ENCODE assay signal across 1 cellular context in genomic region chr9:124222918-124223720, GRCh38.
TF ChIP-seq lines count a peak whose summit lies in the region.

No MANE protein-coding gene starts in this region.

TF ChIP-seq in HepG2, 621 proteins besides CTCF, POLR2A, EP300 and RAD21 (continued from another document and continues in another):
- peak; percentile 33; the same call in 1 of the 2 replicates for TF ChIP-seq GFI1 (CRISPR knock-in tag; IDR thresholded peaks at IDR 0.05; ENCODE audit: borderline replicate concordance)
- no peak for TF ChIP-seq ZNF180 (CRISPR knock-in tag; IDR thresholded peaks at IDR 0.05; ENCODE audit: borderline replicate concordance, low read depth)
- no peak for TF ChIP-seq CC2D1A (CRISPR knock-in tag; IDR thresholded peaks at IDR 0.05)
- peak; percentile 82; the same call in 1 of the 2 replicates for TF ChIP-seq ZNF430 (CRISPR knock-in tag; IDR thresholded peaks at IDR 0.05)
- TF ChIP-seq ZXDC (CRISPR knock-in tag; IDR thresholded peaks at IDR 0.05) = no peak
- 0 out of 2 replicates have a peak, but pooled peaks have one; percentile 18 for TF ChIP-seq ZNF235 (CRISPR knock-in tag; IDR thresholded peaks at IDR 0.05; ENCODE audit: borderline replicate concordance)
- TF ChIP-seq ZBTB7B (CRISPR knock-in tag; IDR thresholded peaks at IDR 0.05) = peak; percentile 98
- TF ChIP-seq ZBTB46 (CRISPR knock-in tag; IDR thresholded peaks at IDR 0.05; ENCODE audit: borderline replicate concordance) = no peak
- peak; percentile 65; the same call in 1 of the 2 replicates for TF ChIP-seq KLF6 (CRISPR knock-in tag; IDR thresholded peaks at IDR 0.05)
- peak; percentile 31; the same call in 1 of the 2 replicates for TF ChIP-seq MXD1 (CRISPR knock-in tag; IDR thresholded peaks at IDR 0.05)
- TF ChIP-seq ZNF260 (CRISPR knock-in tag; IDR thresholded peaks at IDR 0.05; ENCODE audit: borderline replicate concordance, low read depth) = no peak
- TF ChIP-seq ZKSCAN5 (CRISPR knock-in tag; IDR thresholded peaks at IDR 0.05) = no peak
- TF ChIP-seq BATF2 (CRISPR knock-in tag; IDR thresholded peaks at IDR 0.05) = no peak
- TF ChIP-seq ZNF512B (CRISPR knock-in tag; IDR thresholded peaks at IDR 0.05; ENCODE audit: borderline replicate concordance) = peak; percentile 97
- TF ChIP-seq RFX5 (IDR thresholded peaks at IDR 0.05; ENCODE audit: low read depth, low read length) = 0 out of 2 replicates have a peak, but pooled peaks have one; percentile 18
- TF ChIP-seq RFX1 (IDR thresholded peaks at IDR 0.05) = no peak
- TF ChIP-seq BHLHE40 (IDR thresholded peaks at IDR 0.05; ENCODE audit: low read length) = no peak
- no peak for TF ChIP-seq ZNF577 (CRISPR knock-in tag; IDR thresholded peaks at IDR 0.05; ENCODE audit: borderline replicate concordance, low read depth)
- peak; percentile 69; the same call in 1 of the 2 replicates for TF ChIP-seq JUN (CRISPR knock-in tag; IDR thresholded peaks at IDR 0.05)
- peak; percentile 39 for TF ChIP-seq TBL1XR1 (IDR thresholded peaks at IDR 0.05; ENCODE audit: borderline replicate concordance, low read length, partially characterized antibody)
- peak; percentile 87 for TF ChIP-seq ZFP1 (CRISPR knock-in tag; IDR thresholded peaks at IDR 0.05)
- no peak for TF ChIP-seq ZBTB37 (CRISPR knock-in tag; IDR thresholded peaks at IDR 0.05)
- peak; percentile 70 for TF ChIP-seq ZNF770 (CRISPR knock-in tag; IDR thresholded peaks at IDR 0.05)
- TF ChIP-seq AGO2 (optimal IDR thresholded peaks at IDR 0.05; ENCODE audit: low read depth, low read length) = no peak
- no peak for TF ChIP-seq ATM (IDR thresholded peaks at IDR 0.05; ENCODE audit: borderline replicate concordance)
- TF ChIP-seq ZNF747 (CRISPR knock-in tag; IDR thresholded peaks at IDR 0.05; ENCODE audit: borderline replicate concordance) = peak; percentile 81; the same call in 1 of the 2 replicates
- TF ChIP-seq ZNF280D (CRISPR knock-in tag; IDR thresholded peaks at IDR 0.05) = peak; percentile 90
- TF ChIP-seq GTF2F1 (IDR thresholded peaks at IDR 0.05; ENCODE audit: low read length) = no peak
- TF ChIP-seq ZNF576 (CRISPR knock-in tag; IDR thresholded peaks at IDR 0.05) = no peak
- TF ChIP-seq SP140L (CRISPR knock-in tag; IDR thresholded peaks at IDR 0.05; ENCODE audit: borderline replicate concordance) = no peak
- TF ChIP-seq ZNF841 (CRISPR knock-in tag; IDR thresholded peaks at IDR 0.05; ENCODE audit: borderline replicate concordance) = no peak
- no peak for TF ChIP-seq HDAC6 (IDR thresholded peaks at IDR 0.05; ENCODE audit: low read depth, low read length)
- peak; percentile 65; the same call in 1 of the 2 replicates for TF ChIP-seq CBFB (CRISPR knock-in tag; IDR thresholded peaks at IDR 0.05)
- TF ChIP-seq ZNF33B (CRISPR knock-in tag; IDR thresholded peaks at IDR 0.05) = peak; percentile 83
- TF ChIP-seq ZNF7 (CRISPR knock-in tag; IDR thresholded peaks at IDR 0.05) = no peak
- peak; percentile 91 for TF ChIP-seq SOX13 (IDR thresholded peaks at IDR 0.05)
- TF ChIP-seq SOX13 (CRISPR knock-in tag; conservative IDR thresholded peaks at IDR 0.05 in 1 of 2, IDR thresholded peaks at IDR 0.05 in 1 of 2) = peak in 1 of 2 experiments; percentile 97; a peak in 2 of 4 replicates
- no peak for TF ChIP-seq ZNF367 (CRISPR knock-in tag; IDR thresholded peaks at IDR 0.05; ENCODE audit: borderline replicate concordance)
- no peak for TF ChIP-seq HNRNPLL (IDR thresholded peaks at IDR 0.05; ENCODE audit: low read depth, low read length, poor library complexity, severe bottlenecking)
- TF ChIP-seq CBX5 (CRISPR knock-in tag; IDR thresholded peaks at IDR 0.05; ENCODE audit: borderline replicate concordance) = peak; percentile 98
- TF ChIP-seq GATA4 (IDR thresholded peaks at IDR 0.05; ENCODE audit: borderline replicate concordance, low read depth) = no peak; the same call in 1 of the 2 replicates
- TF ChIP-seq ZNF768 (CRISPR knock-in tag; IDR thresholded peaks at IDR 0.05) = peak; percentile 86
- no peak for TF ChIP-seq ZNF326 (CRISPR knock-in tag; IDR thresholded peaks at IDR 0.05; ENCODE audit: borderline replicate concordance)
- TF ChIP-seq MTF2 (CRISPR knock-in tag; IDR thresholded peaks at IDR 0.05; ENCODE audit: borderline replicate concordance) = no peak
- TF ChIP-seq ZMYM4 (CRISPR knock-in tag; IDR thresholded peaks at IDR 0.05) = peak; percentile 93
- 0 out of 2 replicates have a peak, but pooled peaks have one; percentile 74 for TF ChIP-seq PCBP1 (IDR thresholded peaks at IDR 0.05; ENCODE audit: borderline replicate concordance, low read depth, low read length)
- TF ChIP-seq ZBTB3 (CRISPR knock-in tag; IDR thresholded peaks at IDR 0.05; ENCODE audit: borderline replicate concordance, low read depth) = peak; percentile 96
- peak; percentile 70; the same call in 1 of the 2 replicates for TF ChIP-seq FOXC1 (CRISPR knock-in tag; IDR thresholded peaks at IDR 0.05; ENCODE audit: borderline replicate concordance)
- peak; percentile 99 for TF ChIP-seq ZNF614 (CRISPR knock-in tag; IDR thresholded peaks at IDR 0.05; ENCODE audit: borderline replicate concordance)
- no peak for TF ChIP-seq EED (CRISPR knock-in tag; IDR thresholded peaks at IDR 0.05)
- TF ChIP-seq HNF1B (CRISPR knock-in tag; IDR thresholded peaks at IDR 0.05) = peak; percentile 96
- no peak for TF ChIP-seq ZFP62 (CRISPR knock-in tag; IDR thresholded peaks at IDR 0.05)
